23 cellular contexts compared by ENCODE assay signal in genomic region chr2:240628507-240629418, GRCh38. TPM values are rescaled to one million over a fixed set of nuclear protein-coding genes. Genes with fewer than 3 reads are reported as not detected.
DNase-seq lines count a peak whose midpoint lies in the region; ATAC-seq, FAIRE-seq and TF ChIP-seq lines count a peak whose summit lies in the region.
"Had no signal": no experiment of that assay in that cellular context is flagged by ENCODE, and none has a peak within 500 bp of the region (broad histone marks: within the 10 kb centered on the region; RNA-seq: fewer than 3 reads in every experiment).

No MANE protein-coding gene starts in this region.

- peak; percentile 66 for DNase-seq in cardiac septum (ENCODE audit: low spot score)
- DNase-seq in heart right ventricle: no peak
- no peak for DNase-seq in bronchial epithelial cell (ENCODE audit: low read depth)
- peak; percentile 39 for DNase-seq in lower lobe of right lung
- DNase-seq in transverse colon: peak; percentile 4
- DNase-seq in middle frontal gyrus (ENCODE audit: extremely low spot score, low spot score): no peak
- no peak for DNase-seq in NCI-H524 treated with DMSO at 0.1 percent for 48 hours (lab: John Stamatoyannopoulos, UW)
- DNase-seq in effector CD4-positive, alpha-beta T cell: no peak
- DNase-seq: activated CD4-positive, alpha-beta T cell treated with anti-CD3 and anti-CD28 coated beads for 4 hours; activated T-cell treated with anti-CD3 and anti-CD28 coated beads for 4 hours; AML-193; kidney glomerular epithelial cell; MM.1S; NCI-H2029; small intestine; T1000 had no signal

- H3K9me3 ChIP-seq in heart right ventricle (peaks cover 0 to 8% (median 4%) of the 10 kb centered on the region in 11 donors), lower lobe of right lung (peaks cover 2% of the 10 kb centered on the region), transverse colon (no peaks in the 10 kb centered on the region)

- H3K4me3 ChIP-seq in heart right ventricle (no peak overlapping the region), bronchial epithelial cell (ENCODE audit: low read depth, low read length) (no peak overlapping the region), lower lobe of right lung (no peak overlapping the region), transverse colon (no peak overlapping the region)
- H3K4me3 ChIP-seq: cardiac muscle cell, hepatocyte had no signal

- 66% methylated on average over 24 of the region's 24 CpGs for WGBS in heart right ventricle, 2 donors
- 79% methylated on average over 24 of the region's 24 CpGs; no CpG with 5 or more reads in 1 of the 2 donors for WGBS in transverse colon (ENCODE audit: low coverage in 1 of 2), 2 donors

- no peak for TF ChIP-seq EP300 in transverse colon (IDR thresholded peaks at IDR 0.05; ENCODE audit: low read depth)

- TF ChIP-seq POLR2A in transverse colon (IDR thresholded peaks at IDR 0.05): no peak

- in situ Hi-C loops in transverse colon (cut with MboI; ENCODE audit: low pct_ligation_motif_present in 1 of 4, low pct_unique_long_range_greater_than_20kb in 1 of 4, low sequenced_read_pairs in 3 of 4): no loop called here

- no peak for ATAC-seq in heart right ventricle
- ATAC-seq in lower lobe of right lung: no peak

- FAIRE-seq in bronchial epithelial cell (lab: Jason Lieb, UNC): peak; percentile 64
- FAIRE-seq: D721Med, small intestine had no signal

- no peaks in the 10 kb centered on the region for H3K27me3 ChIP-seq in heart right ventricle
- H3K27me3 ChIP-seq in bronchial epithelial cell (ENCODE audit: control insufficient read depth, insufficient read depth, low read length): no peaks in the 10 kb centered on the region
- H3K27me3 ChIP-seq in lower lobe of right lung (ENCODE audit: low read depth): no peaks in the 10 kb centered on the region
- H3K27me3 ChIP-seq in transverse colon: no peaks in the 10 kb centered on the region
- H3K27me3 ChIP-seq: cardiac muscle cell, hepatocyte had no signal

- peaks cover 0 to 29% (median 0%) of the 10 kb centered on the region in 9 donors for H3K4me1 ChIP-seq in heart right ventricle
- H3K4me1 ChIP-seq in lower lobe of right lung: peaks cover 20% of the 10 kb centered on the region
- H3K4me1 ChIP-seq in transverse colon: no peaks in the 10 kb centered on the region

- H3K27ac ChIP-seq in heart right ventricle (no peak overlapping the region), lower lobe of right lung (no peak overlapping the region), transverse colon (no peak overlapping the region)
- H3K27ac ChIP-seq: cardiac muscle cell, hepatocyte had no signal

- H3K36me3 ChIP-seq in heart right ventricle (peaks cover 0 to 8% (median 0%) of the 10 kb centered on the region in 9 donors), bronchial epithelial cell (ENCODE audit: control insufficient read depth, insufficient read depth, low read length) (no peaks in the 10 kb centered on the region), lower lobe of right lung (no peaks in the 10 kb centered on the region), transverse colon (peaks cover 0 to 12% (median 0%) of the 10 kb centered on the region in 4 donors)
- H3K36me3 ChIP-seq: cardiac muscle cell had no signal

- intact Hi-C loops in cardiac septum (cut with DNase I) (no loop called here), heart right ventricle (cut with DNase I) (no loop called here), lower lobe of right lung (cut with DNase I) (no loop called here), transverse colon (cut with DNase I; ENCODE audit: low total_unique reads) (no loop called here)

- no peak for TF ChIP-seq CTCF in heart right ventricle (IDR thresholded peaks at IDR 0.05)
- no peak for TF ChIP-seq CTCF in bronchial epithelial cell (IDR thresholded peaks at IDR 0.05; ENCODE audit: insufficient read depth, low read length, severe bottlenecking)
- TF ChIP-seq CTCF in lower lobe of right lung (IDR thresholded peaks at IDR 0.05): no peak
- no peak for TF ChIP-seq CTCF in transverse colon (IDR thresholded peaks at IDR 0.05)

RNA-seq across cellular contexts. Expression of gene GPR35, which starts 3.5 kb away (rescaled TPM):
- 1.5 TPM for total RNA-seq in cardiac septum
- total RNA-seq in heart right ventricle: 1 to 10 TPM in 4 of 10 donors, under 1 TPM in 6; 0.40 to 2.1 (median 0.86) TPM
- polyA plus RNA-seq in heart right ventricle: 1 to 10 TPM; 1.4 to 5.2 TPM
- 0.26 and 0.38 TPM in 2 replicates for total RNA-seq in bronchial epithelial cell
- 4.7 TPM for total RNA-seq in lower lobe of right lung
- 100 to 1,000 TPM in 3 of 4 donors, 10 to 100 TPM in 1; 91.1 to 244 (median 136) TPM for total RNA-seq in transverse colon
- total RNA-seq: G401 had no signal

RNA-seq across cellular contexts. Expression of gene CAPN10, which starts 42.2 kb away (rescaled TPM):
- total RNA-seq in cardiac septum: 24.3 TPM
- total RNA-seq in heart right ventricle: 10 to 100 TPM; 16.8 to 73.8 (median 21.0) TPM
- polyA plus RNA-seq in heart right ventricle: 10 to 100 TPM; 19.1 to 89.5 TPM
- 13.4 and 22.4 TPM in 2 replicates for total RNA-seq in bronchial epithelial cell
- 37.2 TPM for total RNA-seq in lower lobe of right lung
- 100 to 1,000 TPM in 1 of 4 donors, 10 to 100 TPM in 3; 41.9 to 118 (median 48.7) TPM for total RNA-seq in transverse colon

RNA-seq across cellular contexts. Expression of gene AQP12B, which starts 53.9 kb away (rescaled TPM):
- not detected for total RNA-seq in cardiac septum
- not detected for total RNA-seq in heart right ventricle
- polyA plus RNA-seq in heart right ventricle: under 1 TPM in 1 of 2 donors, not detected in 1; 0.03 TPM
- not detected in 2 replicates for total RNA-seq in bronchial epithelial cell
- not detected for total RNA-seq in lower lobe of right lung
- total RNA-seq in transverse colon: 1 to 10 TPM in 1 of 4 donors, under 1 TPM in 1, not detected in 2; 0.55 to 1.5 TPM
- total RNA-seq: cardiac muscle cell, G401, hepatocyte, NCI-H460, OCI-LY7, osteocyte had no signal
- polyA plus RNA-seq: cardiac muscle cell had no signal

Comparison
In these comparisons a context has a peak if more than half of its experiments do, and no peak if none do; other contexts are left out.
1. DNase-seq: peak in cardiac septum (single experiment), lower lobe of right lung (single experiment) and transverse colon (single experiment); none in heart right ventricle (0 of 2), bronchial epithelial cell (single experiment), middle frontal gyrus (single experiment), NCI-H524 treated with DMSO at 0.1 percent for 48 hours (single experiment) and effector CD4-positive, alpha-beta T cell (single experiment).
2. RNA of gene GPR35, which starts 3.5 kb away (total RNA-seq): 91.1 to 244 TPM in transverse colon; 4.7 TPM in lower lobe of right lung (single experiment), 1.5 TPM in cardiac septum (single experiment), 0.40 to 2.1 TPM in heart right ventricle and 0.26 to 0.38 TPM in bronchial epithelial cell; every median in the first group is over 10 times any median in the second.